8 cellular contexts compared by ENCODE assay signal in genomic region chr17:77887464-77888241, GRCh38.
DNase-seq lines count a peak whose midpoint lies in the region; ATAC-seq and TF ChIP-seq lines count a peak whose summit lies in the region.

No MANE protein-coding gene starts in this region.

- H3K4me1 ChIP-seq in ES-I3 (ENCODE audit: insufficient read depth, low read length) = peaks cover 21% of the 10 kb centered on the region
- peaks cover 31 to 37% of the 10 kb centered on the region in 2 donors for H3K4me1 ChIP-seq in naive thymus-derived CD4-positive, alpha-beta T cell (ENCODE audit: control insufficient read depth in 2 of 2, insufficient read depth in 2 of 2, low read length in 2 of 2)

- peaks cover 0 to 58% (median 0%) of the 10 kb centered on the region in 5 donors for H3K27me3 Mint-ChIP-seq in naive thymus-derived CD4-positive, alpha-beta T cell
- peaks cover 60 to 77% of the 10 kb centered on the region in 2 donors for H3K27me3 Mint-ChIP-seq in stimulated activated naive B cell treated with anti-CD40 and anti-IgM and Interleukin-4, amounts not matched to agents 10 μg/mL and 1 μg/mL and 100 μg/mL, for 72 hours

- H3K9me3 Mint-ChIP-seq in naive thymus-derived CD4-positive, alpha-beta T cell = no peaks in the 10 kb centered on the region
- no peaks in the 10 kb centered on the region for H3K9me3 Mint-ChIP-seq in stimulated activated naive B cell treated with anti-CD40 and anti-IgM and Interleukin-4, amounts not matched to agents 10 μg/mL and 1 μg/mL and 100 μg/mL, for 72 hours

- H3K36me3 ChIP-seq in ES-I3 (ENCODE audit: insufficient read depth, low read length) = no peaks in the 10 kb centered on the region
- H3K36me3 ChIP-seq in naive thymus-derived CD4-positive, alpha-beta T cell (ENCODE audit: control insufficient read depth in 2 of 3, insufficient read depth in 3 of 3, low read length in 3 of 3) = no peaks in the 10 kb centered on the region

- CTCF ChIA-PET in naive thymus-derived CD4-positive, alpha-beta T cell (lab: Charles Lee) = interaction anchor here (1.1 kb wide), 1 partner anchor 124 kb away, joined by 3 read pairs; no protein-coding TSS in a partner anchor

- DNase-seq in NCI-H69 (lab: John Stamatoyannopoulos, UW) (peak; percentile 67), fibroblast of mammary gland (ENCODE audit: low read depth) (peak; percentile 79), islet precursor cell (no peak), KG1 (lab: John Stamatoyannopoulos, UW) (no peak)
- DNase-seq in activated T-helper 9 cell treated with anti-CD3 and anti-CD28 coated beads, Interleukin-2, amount 50 U/mL, for 16 hours (ENCODE audit: low read depth) = peak; percentile 53
- peak; percentile 55 to 92 (median 84) for DNase-seq in naive thymus-derived CD4-positive, alpha-beta T cell
- peak; percentile 27 for DNase-seq in stimulated activated naive B cell treated with anti-CD40 and anti-IgM and Interleukin-4, amounts not matched to agents 10 μg/mL and 1 μg/mL and 100 μg/mL, for 72 hours

- peak overlapping the region; percentile 84 to 97 (median 92) for H3K4me3 Mint-ChIP-seq in naive thymus-derived CD4-positive, alpha-beta T cell
- H3K4me3 Mint-ChIP-seq in stimulated activated naive B cell treated with anti-CD40 and anti-IgM and Interleukin-4, amounts not matched to agents 10 μg/mL and 1 μg/mL and 100 μg/mL, for 72 hours = peak overlapping the region; percentile 79 to 82

- intact Hi-C loops in naive thymus-derived CD4-positive, alpha-beta T cell (cut with micrococcal nuclease) = loop anchor here (1.0 to 10.0 kb wide), 7 partner anchors 15 to 443 kb away; partner anchors contain the start of gene TNRC6C (in 1 of the 2)

- H3K9ac ChIP-seq in ES-I3 (ENCODE audit: low read depth, low read length) = peak overlapping the region; percentile 57; the same call in 1 of the 2 replicates

- peak overlapping the region; percentile 48 for H3K4me3 ChIP-seq in fibroblast of mammary gland (ENCODE audit: control insufficient read depth, low read depth, low read length)
- peak overlapping the region; percentile 80 for H3K4me3 ChIP-seq in naive thymus-derived CD4-positive, alpha-beta T cell (ENCODE audit: low read length)

- H3K9me3 ChIP-seq in ES-I3 (ENCODE audit: control insufficient read depth, insufficient read depth, low read length) = no peaks in the 10 kb centered on the region
- no peaks in the 10 kb centered on the region for H3K9me3 ChIP-seq in naive thymus-derived CD4-positive, alpha-beta T cell (ENCODE audit: control insufficient read depth in 2 of 3, low read length in 3 of 3)

- H3K27ac Mint-ChIP-seq in naive thymus-derived CD4-positive, alpha-beta T cell = peak overlapping the region; percentile 65 to 99 (median 98)
- peak overlapping the region; percentile 83 for H3K27ac Mint-ChIP-seq in stimulated activated naive B cell treated with anti-CD40 and anti-IgM and Interleukin-4, amounts not matched to agents 10 μg/mL and 1 μg/mL and 100 μg/mL, for 72 hours

- no peak for TF ChIP-seq CTCF in fibroblast of mammary gland (conservative IDR thresholded peaks at IDR 0.05; ENCODE audit: control insufficient read depth, insufficient read depth, low read depth, low read length)

- H3K36me3 Mint-ChIP-seq in naive thymus-derived CD4-positive, alpha-beta T cell = peaks cover 0 to 1% (median 0%) of the 10 kb centered on the region in 5 donors
- H3K36me3 Mint-ChIP-seq in stimulated activated naive B cell treated with anti-CD40 and anti-IgM and Interleukin-4, amounts not matched to agents 10 μg/mL and 1 μg/mL and 100 μg/mL, for 72 hours = no peaks in the 10 kb centered on the region

- H3K27ac ChIP-seq in naive thymus-derived CD4-positive, alpha-beta T cell (ENCODE audit: low read depth, low read length) = peak overlapping the region; percentile 92

- peaks cover 20 to 62% (median 52%) of the 10 kb centered on the region in 7 donors for H3K4me1 Mint-ChIP-seq in naive thymus-derived CD4-positive, alpha-beta T cell
- peaks cover 50 to 63% of the 10 kb centered on the region in 2 donors for H3K4me1 Mint-ChIP-seq in stimulated activated naive B cell treated with anti-CD40 and anti-IgM and Interleukin-4, amounts not matched to agents 10 μg/mL and 1 μg/mL and 100 μg/mL, for 72 hours

- no peaks in the 10 kb centered on the region for H3K27me3 ChIP-seq in naive thymus-derived CD4-positive, alpha-beta T cell (ENCODE audit: control insufficient read depth in 2 of 2, insufficient read depth in 2 of 2, low read length in 2 of 2)

- ATAC-seq in naive thymus-derived CD4-positive, alpha-beta T cell = peak; percentile 95
- peak; percentile 83 to 84 for ATAC-seq in stimulated activated naive B cell treated with anti-CD40 and anti-IgM and Interleukin-4, amounts not matched to agents 10 μg/mL and 1 μg/mL and 100 μg/mL, for 72 hours (replicated peaks)

- POLR2A ChIA-PET in naive thymus-derived CD4-positive, alpha-beta T cell (lab: Charles Lee) = interaction anchor here (0.6 to 9.2 kb wide), 19 partner anchors 10 to 287 kb away, joined by 3 to 141 read pairs (median 5); partner anchors contain the start of gene TNRC6C

Comparison
In these comparisons a context has a peak if more than half of its experiments do, and no peak if none do; other contexts are left out.
1. DNase-seq: peak in NCI-H69 (single experiment), activated T-helper 9 cell treated with anti-CD3 and anti-CD28 coated beads, Interleukin-2, amount 50 U/mL, for 16 hours (single experiment), fibroblast of mammary gland (single experiment), naive thymus-derived CD4-positive, alpha-beta T cell (9 of 9) and stimulated activated naive B cell treated with anti-CD40 and anti-IgM and Interleukin-4, amounts not matched to agents 10 μg/mL and 1 μg/mL and 100 μg/mL, for 72 hours (single experiment); none in islet precursor cell (single experiment) and KG1 (single experiment).